Comparison of ENCODE assay signal across 8 cellular contexts in genomic region chrX:136909706-136910564, GRCh38. TPM values are rescaled to one million over a fixed set of nuclear protein-coding genes. Genes with fewer than 3 reads are reported as not detected.
A peak's percentile ranks its signal among the peaks of the same experiment; 100 is the strongest.
DNase-seq lines count a peak whose midpoint lies in the region; ATAC-seq and TF ChIP-seq lines count a peak whose summit lies in the region.

No MANE protein-coding gene starts in this region.

- H3K79me2 ChIP-seq in OCI-LY3 (ENCODE audit: low read length) = no peaks in the 10 kb centered on the region

- H2AFZ ChIP-seq in OCI-LY3 (ENCODE audit: low read depth, low read length) = peak overlapping the region; percentile 85

- no peaks in the 10 kb centered on the region for H3K9me3 ChIP-seq in OCI-LY3 (ENCODE audit: insufficient read depth, low read length)

- TF ChIP-seq CTCF in OCI-LY3 (IDR thresholded peaks at IDR 0.05; ENCODE audit: low read depth, low read length) (no peak), epithelial cell of proximal tubule (conservative IDR thresholded peaks at IDR 0.05; ENCODE audit: low read depth, low read length) (no peak)

- H3K9ac ChIP-seq in OCI-LY3 (ENCODE audit: low read length) = peak overlapping the region; percentile 93

- no peaks in the 10 kb centered on the region for H3K27me3 ChIP-seq in OCI-LY3 (ENCODE audit: low read depth, low read length)

- no peaks in the 10 kb centered on the region for H4K20me1 ChIP-seq in OCI-LY3 (ENCODE audit: insufficient read depth, low read length)

- peak; percentile 61 for ATAC-seq in GM21526 (IDR thresholded peaks at IDR 0.05; ENCODE audit: low FRiP score, unreplicated experiment)

- peak overlapping the region; percentile 57 for H3K27ac ChIP-seq in OCI-LY3 (ENCODE audit: low read length)

- H3K4me3 ChIP-seq in OCI-LY3 (ENCODE audit: low read length) = peak overlapping the region; percentile 97
- peak overlapping the region; percentile 74 for H3K4me3 ChIP-seq in epithelial cell of proximal tubule (ENCODE audit: low read depth, low read length)

- DNase-seq in DMS 273 treated with DMSO at 0.1 percent for 48 hours (lab: John Stamatoyannopoulos, UW) (peak; percentile 97), HuH-7.5 (ENCODE audit: low spot score) (peak; percentile 29), activated T-cell treated with anti-CD3 and anti-CD28 coated beads for 24 hours (ENCODE audit: low read depth) (peak; percentile 49), epithelial cell of proximal tubule (ENCODE audit: low read depth) (peak; percentile 64), mucosa of gallbladder (ENCODE audit: low spot score) (peak; percentile 89)
- DNase-seq in stimulated activated CD8-positive, alpha-beta memory T cell treated with anti-CD3 and anti-CD28 coated beads, Interleukin-7, amount 100 ng/mL, for 4 hours (ENCODE audit: low read depth in 2 of 2) = peak; percentile 39 to 42

- no peaks in the 10 kb centered on the region for H3K36me3 ChIP-seq in OCI-LY3 (replicated peaks; ENCODE audit: low read depth, low read length)

- H3K4me2 ChIP-seq in OCI-LY3 (ENCODE audit: low read length) = peak overlapping the region; percentile 84

- H3K4me1 ChIP-seq in OCI-LY3 (ENCODE audit: low read length) = peaks cover 11% of the 10 kb centered on the region

RNA-seq across cellular contexts. Expression of gene RBMX, which starts 29.4 kb away (rescaled TPM):
- total RNA-seq in epithelial cell of proximal tubule = 314 and 363 TPM in 2 replicates
- 109 TPM for total RNA-seq in mucosa of gallbladder

Comparison
In these comparisons a context has a peak if more than half of its experiments do, and no peak if none do; other contexts are left out.
1. Peak in every context shown above with its lines: DNase-seq, ATAC-seq, H3K4me3 ChIP-seq and H3K27ac ChIP-seq.
2. DNase-seq: peak in every context shown above with its lines; median percentile 97 in DMS 273 treated with DMSO at 0.1 percent for 48 hours; 89 in mucosa of gallbladder; 64 in epithelial cell of proximal tubule; 49 in activated T-cell treated with anti-CD3 and anti-CD28 coated beads for 24 hours; 40 in stimulated activated CD8-positive, alpha-beta memory T cell treated with anti-CD3 and anti-CD28 coated beads, Interleukin-7, amount 100 ng/mL, for 4 hours; 29 in HuH-7.5.